Comparison of ENCODE assay signal across 19 cellular contexts in genomic region chr6:2231438-2231837, GRCh38. TPM values are rescaled to one million over a fixed set of nuclear protein-coding genes. Genes with fewer than 3 reads are reported as not detected.
A peak's percentile ranks its signal among the peaks of the same experiment; 100 is the strongest.
DNase-seq lines count a peak whose midpoint lies in the region; ATAC-seq, FAIRE-seq and TF ChIP-seq lines count a peak whose summit lies in the region.
"Had no signal": no experiment of that assay in that cellular context is flagged by ENCODE, and none has a peak within 500 bp of the region (broad histone marks: within the 10 kb centered on the region; RNA-seq: fewer than 3 reads in every experiment).

No MANE protein-coding gene starts in this region.

- H3K9me3 ChIP-seq in fibroblast of lung (ENCODE audit: control insufficient read depth, insufficient read depth, low read depth, low read length): no peaks in the 10 kb centered on the region
- H3K9me3 ChIP-seq in naive thymus-derived CD4-positive, alpha-beta T cell (ENCODE audit: control insufficient read depth in 2 of 3, low read length in 3 of 3): no peaks in the 10 kb centered on the region
- H3K9me3 ChIP-seq: gastrocnemius medialis, MG63 had no signal

- no peak for ATAC-seq in HG02763 (IDR thresholded peaks at IDR 0.05; ENCODE audit: unreplicated experiment)
- ATAC-seq in naive thymus-derived CD4-positive, alpha-beta T cell: no peak
- ATAC-seq: effector memory CD8-positive, alpha-beta T cell; gastrocnemius medialis; stimulated activated effector memory CD8-positive, alpha-beta T cell treated with anti-CD3 and anti-CD28 coated beads, Interleukin-12 subunit alpha, Interleukin-12 subunit beta, amount 100 ng/mL, for 72 hours had no signal

- no peaks in the 10 kb centered on the region for H3K27me3 ChIP-seq in fibroblast of lung (ENCODE audit: control insufficient read depth, insufficient read depth, low read length)
- no peaks in the 10 kb centered on the region for H3K27me3 ChIP-seq in naive thymus-derived CD4-positive, alpha-beta T cell (ENCODE audit: control insufficient read depth in 2 of 2, insufficient read depth in 2 of 2, low read length in 2 of 2)
- H3K27me3 ChIP-seq: gastrocnemius medialis, MG63 had no signal

- H4K20me1 ChIP-seq in fibroblast of lung (ENCODE audit: control insufficient read depth, extremely low read depth, insufficient read depth, low read length): no peaks in the 10 kb centered on the region

- no peak overlapping the region for H2AFZ ChIP-seq in fibroblast of lung (ENCODE audit: low read length)

- no peak overlapping the region for H3K27ac ChIP-seq in fibroblast of lung (ENCODE audit: insufficient read depth, low read length)
- H3K27ac ChIP-seq in naive thymus-derived CD4-positive, alpha-beta T cell (ENCODE audit: low read depth, low read length): no peak overlapping the region
- H3K27ac ChIP-seq: gastrocnemius medialis had no signal

- H3K4me1 ChIP-seq in fibroblast of lung (ENCODE audit: control insufficient read depth, extremely low read depth, insufficient read depth, low read length): peaks cover 5% of the 10 kb centered on the region
- H3K4me1 ChIP-seq in naive thymus-derived CD4-positive, alpha-beta T cell (ENCODE audit: control insufficient read depth in 2 of 2, insufficient read depth in 2 of 2, low read length in 2 of 2): no peaks in the 10 kb centered on the region
- H3K4me1 ChIP-seq: gastrocnemius medialis had no signal

- FAIRE-seq in RCC 7860 (lab: Jason Lieb, UNC): no peak
- FAIRE-seq: small intestine had no signal

- DNase-seq in H4 (ENCODE audit: low spot score) (peak; percentile 80), RPMI7951 (ENCODE audit: low read depth) (peak; percentile 43), fibroblast of lung (ENCODE audit: low read depth in 2 of 2) (peak; percentile 46 to 72), stromal cell of bone marrow (ENCODE audit: low read depth) (peak; percentile 33), RCC 7860 (ENCODE audit: low spot score) (no peak)
- DNase-seq in naive thymus-derived CD4-positive, alpha-beta T cell: no peak
- DNase-seq: activated B cell treated with CpG ODN at 0.5 μM for 24 hours; CD4-positive, CD25-positive, alpha-beta regulatory T cell; central memory CD4-positive, alpha-beta T cell; effector memory CD8-positive, alpha-beta T cell; gastrocnemius medialis; MG63; NCI-H2081; occipital lobe; small intestine; T-helper 1 cell had no signal

- no peaks in the 10 kb centered on the region for H3K27me3 Mint-ChIP-seq in naive thymus-derived CD4-positive, alpha-beta T cell
- H3K27me3 Mint-ChIP-seq: activated B cell treated with CpG ODN at 0.5 μM for 24 hours; activated naive CD4-positive, alpha-beta T cell treated with anti-CD3 and anti-CD28 coated beads, Interleukin-2, amount 50 U/mL, for 24 hours; CD4-positive, CD25-positive, alpha-beta regulatory T cell; effector memory CD8-positive, alpha-beta T cell had no signal

- H3K4me3 ChIP-seq in fibroblast of lung (replicated peaks in 1 of 4; ENCODE audit: control extremely low read depth in 1 of 4, insufficient read depth in 1 of 4, low read depth in 3 of 4, low read length in 4 of 4): no peak overlapping the region
- no peak overlapping the region for H3K4me3 ChIP-seq in naive thymus-derived CD4-positive, alpha-beta T cell (ENCODE audit: low read length)
- H3K4me3 ChIP-seq: gastrocnemius medialis, MG63 had no signal

- H3K36me3 Mint-ChIP-seq in naive thymus-derived CD4-positive, alpha-beta T cell: peaks cover 0 to 19% (median 0%) of the 10 kb centered on the region in 5 donors
- H3K36me3 Mint-ChIP-seq: activated naive CD4-positive, alpha-beta T cell treated with anti-CD3 and anti-CD28 coated beads, Interleukin-2, amount 50 U/mL, for 24 hours; stimulated activated effector memory CD8-positive, alpha-beta T cell treated with anti-CD3 and anti-CD28 coated beads, Interleukin-12 subunit alpha, Interleukin-12 subunit beta, amount 100 ng/mL, for 72 hours had no signal

- CTCF ChIA-PET in naive thymus-derived CD4-positive, alpha-beta T cell (lab: Charles Lee): no interaction called here

- no peaks in the 10 kb centered on the region for H3K79me2 ChIP-seq in fibroblast of lung (ENCODE audit: control insufficient read depth, insufficient read depth, low read length)

- POLR2A ChIA-PET in naive thymus-derived CD4-positive, alpha-beta T cell (lab: Charles Lee): no interaction called here

- no peak overlapping the region for H3K4me2 ChIP-seq in fibroblast of lung (ENCODE audit: extremely low read depth, insufficient read depth, low read length)

- H3K4me3 Mint-ChIP-seq in naive thymus-derived CD4-positive, alpha-beta T cell: no peak overlapping the region
- H3K4me3 Mint-ChIP-seq: activated B cell treated with CpG ODN at 0.5 μM for 24 hours; activated naive CD4-positive, alpha-beta T cell treated with anti-CD3 and anti-CD28 coated beads, Interleukin-2, amount 50 U/mL, for 24 hours; CD4-positive, CD25-positive, alpha-beta regulatory T cell; effector memory CD8-positive, alpha-beta T cell; stimulated activated effector memory CD8-positive, alpha-beta T cell treated with anti-CD3 and anti-CD28 coated beads, Interleukin-12 subunit alpha, Interleukin-12 subunit beta, amount 100 ng/mL, for 72 hours had no signal

- no peak overlapping the region for H3K27ac Mint-ChIP-seq in naive thymus-derived CD4-positive, alpha-beta T cell
- H3K27ac Mint-ChIP-seq: activated B cell treated with CpG ODN at 0.5 μM for 24 hours; activated naive CD4-positive, alpha-beta T cell treated with anti-CD3 and anti-CD28 coated beads, Interleukin-2, amount 50 U/mL, for 24 hours; CD4-positive, CD25-positive, alpha-beta regulatory T cell; stimulated activated effector memory CD8-positive, alpha-beta T cell treated with anti-CD3 and anti-CD28 coated beads, Interleukin-12 subunit alpha, Interleukin-12 subunit beta, amount 100 ng/mL, for 72 hours had no signal

- peaks cover 18 to 42% (median 29%) of the 10 kb centered on the region in 7 donors for H3K4me1 Mint-ChIP-seq in naive thymus-derived CD4-positive, alpha-beta T cell

- intact Hi-C loops in naive thymus-derived CD4-positive, alpha-beta T cell (cut with micrococcal nuclease): no loop called here

- H3K36me3 ChIP-seq in fibroblast of lung (ENCODE audit: control insufficient read depth, insufficient read depth, low read length): no peaks in the 10 kb centered on the region
- H3K36me3 ChIP-seq in naive thymus-derived CD4-positive, alpha-beta T cell (ENCODE audit: control insufficient read depth in 2 of 3, insufficient read depth in 3 of 3, low read length in 3 of 3): no peaks in the 10 kb centered on the region
- H3K36me3 ChIP-seq: gastrocnemius medialis, MG63 had no signal

- H3K9me3 Mint-ChIP-seq in naive thymus-derived CD4-positive, alpha-beta T cell: no peaks in the 10 kb centered on the region
- H3K9me3 Mint-ChIP-seq: activated B cell treated with CpG ODN at 0.5 μM for 24 hours; activated naive CD4-positive, alpha-beta T cell treated with anti-CD3 and anti-CD28 coated beads, Interleukin-2, amount 50 U/mL, for 24 hours; CD4-positive, CD25-positive, alpha-beta regulatory T cell; effector memory CD8-positive, alpha-beta T cell; stimulated activated effector memory CD8-positive, alpha-beta T cell treated with anti-CD3 and anti-CD28 coated beads, Interleukin-12 subunit alpha, Interleukin-12 subunit beta, amount 100 ng/mL, for 72 hours had no signal

- no peak for TF ChIP-seq CTCF in fibroblast of lung (conservative IDR thresholded peaks at IDR 0.05 in 1 of 2, IDR thresholded peaks at IDR 0.05 in 1 of 2; ENCODE audit: low read depth in 1 of 2, low read length in 2 of 2)

- H3K9ac ChIP-seq in fibroblast of lung (ENCODE audit: insufficient read depth, low read length): no peak overlapping the region

RNA-seq across cellular contexts. Expression of gene GMDS, which starts 14.0 kb away (rescaled TPM):
- 20.2 and 23.6 TPM in 2 replicates for total RNA-seq in H4 (2014; rRNA removed; shearing (Covaris generic))
- total RNA-seq in RPMI7951 (2014; rRNA removed; shearing (Covaris generic)): 7.4 and 11.2 TPM in 2 replicates
- 8.5 and 12.7 TPM in 2 replicates for total RNA-seq in fibroblast of lung
- polyA plus RNA-seq in fibroblast of lung: 34.5 and 40.4 TPM in 2 replicates
- 23.4 and 23.5 TPM in 2 replicates for polyA plus RNA-seq in fibroblast of lung (2012)
- 2.7 and 3.3 TPM in 2 replicates for polyA minus RNA-seq in fibroblast of lung (ENCODE audit: low replicate concordance)
- 10 to 100 TPM; 12.7 to 33.9 (median 18.3) TPM for total RNA-seq in naive thymus-derived CD4-positive, alpha-beta T cell
- 10 to 100 TPM; 16.0 to 20.8 TPM for polyA plus RNA-seq in naive thymus-derived CD4-positive, alpha-beta T cell

Comparison
In these comparisons a context has a peak if more than half of its experiments do, and no peak if none do; other contexts are left out.
1. DNase-seq: peak in H4 (single experiment), RPMI7951 (single experiment), fibroblast of lung (2 of 2) and stromal cell of bone marrow (single experiment); none in RCC 7860 (single experiment) and naive thymus-derived CD4-positive, alpha-beta T cell (0 of 9).